ENCODE assay signal across 1 cellular context in genomic region chr2:12434609-12435008, GRCh38.
TF ChIP-seq lines count a peak whose summit lies in the region.

No MANE protein-coding gene starts in this region.

TF ChIP-seq in K562, 482 proteins besides CTCF, POLR2A, EP300 and RAD21 (continued from another document and continues in another):
- TF ChIP-seq ZBTB34 (CRISPR knock-in tag; IDR thresholded peaks at IDR 0.05) (no peak), ZNF274 (IDR thresholded peaks at IDR 0.05; ENCODE audit: borderline replicate concordance, low read depth, low read length) (peak; percentile 57; the same call in 1 of the 2 replicates), RBM34 (IDR thresholded peaks at IDR 0.05; ENCODE audit: borderline replicate concordance, insufficient read depth, low read length) (no peak), ERF (CRISPR knock-in tag; IDR thresholded peaks at IDR 0.05) (no peak), ZNF354B (CRISPR knock-in tag; IDR thresholded peaks at IDR 0.05) (no peak), USF1 (CRISPR knock-in tag; IDR thresholded peaks at IDR 0.05) (no peak), FOS (IDR thresholded peaks at IDR 0.05; ENCODE audit: extremely low read depth, insufficient read length) (no peak), ZNF318 (IDR thresholded peaks at IDR 0.05; ENCODE audit: borderline replicate concordance in 1 of 2, low read depth in 1 of 2) (no peak), CXXC5 (CRISPR knock-in tag; IDR thresholded peaks at IDR 0.05) (peak; percentile 86), ZNF316 (IDR thresholded peaks at IDR 0.05) (no peak), ZNF586 (CRISPR knock-in tag; conservative IDR thresholded peaks at IDR 0.05) (no peak), DMBX1 (CRISPR knock-in tag; IDR thresholded peaks at IDR 0.05; ENCODE audit: borderline replicate concordance) (peak; percentile 71; the same call in 1 of the 2 replicates), NONO (IDR thresholded peaks at IDR 0.05; ENCODE audit: low read depth in 2 of 2, low read length in 1 of 2) (no peak), MEF2D (tag; conservative IDR thresholded peaks at IDR 0.05; ENCODE audit: low read depth) (no peak), ID3 (CRISPR knock-in tag; IDR thresholded peaks at IDR 0.05) (no peak), ID3 (tag; IDR thresholded peaks at IDR 0.05) (0 out of 2 replicates have a peak, but pooled peaks have one; percentile 36), DDX20 (tag; IDR thresholded peaks at IDR 0.05; ENCODE audit: low read depth) (no peak), IRF9 (tag; IDR thresholded peaks at IDR 0.05) (no peak), CEBPB (tag; IDR thresholded peaks at IDR 0.05) (no peak), SRSF9 (IDR thresholded peaks at IDR 0.05; ENCODE audit: borderline replicate concordance, low read depth, low read length) (no peak), ZNF408 (CRISPR knock-in tag; IDR thresholded peaks at IDR 0.05; ENCODE audit: low read depth) (no peak), THRAP3 (IDR thresholded peaks at IDR 0.05; ENCODE audit: borderline replicate concordance) (no peak), VEZF1 (CRISPR knock-in tag; IDR thresholded peaks at IDR 0.05) (peak; percentile 62), TRIM25 (IDR thresholded peaks at IDR 0.05; ENCODE audit: borderline replicate concordance) (no peak), JUND (IDR thresholded peaks at IDR 0.05; ENCODE audit: borderline replicate concordance, low read depth, low read length) (peak; percentile 50; the same call in 1 of the 2 replicates), JUND (tag; IDR thresholded peaks at IDR 0.05; ENCODE audit: borderline replicate concordance, low read depth, low read length) (peak; percentile 52; the same call in 1 of the 3 replicates), SMAD4 (CRISPR knock-in tag; conservative IDR thresholded peaks at IDR 0.05) (peak; percentile 90), KDM5B (IDR thresholded peaks at IDR 0.05; ENCODE audit: insufficient replicate concordance, low read depth, low read length) (no peak), RBM22 (IDR thresholded peaks at IDR 0.05; ENCODE audit: low read depth, low read length, poor library complexity, severe bottlenecking) (no peak), CBX5 (IDR thresholded peaks at IDR 0.05; ENCODE audit: borderline replicate concordance, low read depth) (no peak), UBTF (IDR thresholded peaks at IDR 0.05; ENCODE audit: borderline replicate concordance in 1 of 2, low read depth in 2 of 2, low read length in 2 of 2) (no peak), RFX7 (CRISPR knock-in tag; IDR thresholded peaks at IDR 0.05) (no peak), ZKSCAN1 (IDR thresholded peaks at IDR 0.05; ENCODE audit: low read depth, low read length) (no peak), NCOA1 (IDR thresholded peaks at IDR 0.05; ENCODE audit: low read depth) (peak; percentile 82; the same call in 1 of the 2 replicates), CTCFL (IDR thresholded peaks at IDR 0.05; ENCODE audit: borderline replicate concordance, insufficient read depth, low read depth, low read length, poor library complexity, severe bottlenecking) (no peak), NELFE (IDR thresholded peaks at IDR 0.05; ENCODE audit: insufficient read depth, insufficient read length) (no peak), MECOM (CRISPR knock-in tag; IDR thresholded peaks at IDR 0.05) (peak; percentile 84), STAT5A (IDR thresholded peaks at IDR 0.05; ENCODE audit: borderline replicate concordance, low read length) (peak; percentile 87), HNRNPH1 (optimal IDR thresholded peaks at IDR 0.05; ENCODE audit: low read depth, low read length) (no peak), HDAC3 (IDR thresholded peaks at IDR 0.05; ENCODE audit: borderline replicate concordance, partially characterized antibody) (peak; percentile 61), TEAD1 (CRISPR knock-in tag; IDR thresholded peaks at IDR 0.05) (0 out of 4 replicates have a peak, but pooled peaks of 1 of the 2 experiments have one; percentile 7), ZNF76 (CRISPR knock-in tag; IDR thresholded peaks at IDR 0.05; ENCODE audit: borderline replicate concordance) (no peak)
